1 cellular context compared by ENCODE assay signal in genomic region chr19:47315125-47315821, GRCh38.
A peak's percentile ranks its signal among the peaks of the same experiment; 100 is the strongest.
TF ChIP-seq lines count a peak whose summit lies in the region.

No MANE protein-coding gene starts in this region.

TF ChIP-seq in K562, 482 proteins besides CTCF, POLR2A, EP300 and RAD21 (continued from another document and continues in another):
- TF ChIP-seq E2F8 (IDR thresholded peaks at IDR 0.05; ENCODE audit: low read depth, partially characterized antibody) (no peak), ZC3H11A (IDR thresholded peaks at IDR 0.05; ENCODE audit: low read depth, low read length) (no peak), MAX (CRISPR knock-in tag; IDR thresholded peaks at IDR 0.05) (peak; percentile 58; the same call in 1 of the 2 replicates), POU5F1 (IDR thresholded peaks at IDR 0.05; ENCODE audit: borderline replicate concordance, low read depth, low read length, partially characterized antibody) (no peak), FUS (optimal IDR thresholded peaks at IDR 0.05; ENCODE audit: low read depth, low read length) (no peak), TEAD1 (CRISPR knock-in tag; IDR thresholded peaks at IDR 0.05) (peak; percentile 26 to 65; a peak in 2 of 4 replicates), JUND (IDR thresholded peaks at IDR 0.05; ENCODE audit: borderline replicate concordance, low read depth, low read length) (peak; percentile 99), JUND (tag; IDR thresholded peaks at IDR 0.05; ENCODE audit: borderline replicate concordance, low read depth, low read length) (peak; percentile 98), ZNF318 (IDR thresholded peaks at IDR 0.05; ENCODE audit: borderline replicate concordance in 1 of 2, low read depth in 1 of 2) (peak in 1 of 2 experiments; percentile 97; a peak in 2 of 4 replicates), RBM39 (optimal IDR thresholded peaks at IDR 0.05; ENCODE audit: low read depth, low read length) (no peak), YY1 (IDR thresholded peaks at IDR 0.05; ENCODE audit: borderline replicate concordance in 1 of 3, control insufficient read depth in 1 of 3, extremely low read depth in 1 of 3, insufficient read depth in 3 of 3, insufficient read length in 1 of 3, insufficient replicate concordance in 2 of 3, low read depth in 1 of 3, low read length in 2 of 3) (peak in 1 of 3 experiments; percentile 4), CHAMP1 (IDR thresholded peaks at IDR 0.05) (no peak), ZBED1 (IDR thresholded peaks at IDR 0.05) (no peak), HNRNPLL (IDR thresholded peaks at IDR 0.05; ENCODE audit: low read depth, low read length, poor library complexity, severe bottlenecking) (no peak), ARHGAP35 (IDR thresholded peaks at IDR 0.05; ENCODE audit: partially characterized antibody) (peak; percentile 87), DLX4 (CRISPR knock-in tag; IDR thresholded peaks at IDR 0.05) (no peak), ZKSCAN1 (IDR thresholded peaks at IDR 0.05; ENCODE audit: low read depth, low read length) (peak; percentile 42; the same call in 1 of the 2 replicates), CEBPB (tag; IDR thresholded peaks at IDR 0.05) (peak; percentile 99), ZNF316 (IDR thresholded peaks at IDR 0.05) (peak; percentile 90), HES1 (IDR thresholded peaks at IDR 0.05; ENCODE audit: low read depth) (no peak), ZNF77 (CRISPR knock-in tag; IDR thresholded peaks at IDR 0.05) (no peak), TFAM (CRISPR knock-in tag; conservative IDR thresholded peaks at IDR 0.05) (no peak), THRA (IDR thresholded peaks at IDR 0.05) (no peak), TOE1 (IDR thresholded peaks at IDR 0.05; ENCODE audit: borderline replicate concordance) (peak; percentile 82), TOE1 (CRISPR knock-in tag; IDR thresholded peaks at IDR 0.05; ENCODE audit: borderline replicate concordance, low read depth) (no peak), BACH1 (tag; IDR thresholded peaks at IDR 0.05) (peak; percentile 86; the same call in 1 of the 2 replicates), ZNF232 (CRISPR knock-in tag; IDR thresholded peaks at IDR 0.05) (no peak), NR2F6 (CRISPR knock-in tag; IDR thresholded peaks at IDR 0.05) (no peak), NEUROD1 (IDR thresholded peaks at IDR 0.05; ENCODE audit: borderline replicate concordance, low read depth, low read length, partially characterized antibody) (peak; percentile 58), RAD51 (IDR thresholded peaks at IDR 0.05; ENCODE audit: borderline replicate concordance, low read depth) (peak; percentile 71; the same call in 1 of the 2 replicates), UBTF (IDR thresholded peaks at IDR 0.05; ENCODE audit: borderline replicate concordance in 1 of 2, low read depth in 2 of 2, low read length in 2 of 2) (0 out of 4 replicates have a peak, but pooled peaks of 1 of the 2 experiments have one; percentile 44), ZNF518B (CRISPR knock-in tag; IDR thresholded peaks at IDR 0.05) (no peak), ZNF707 (CRISPR knock-in tag; conservative IDR thresholded peaks at IDR 0.05) (no peak)
